Comparison of ENCODE assay signal across 22 cellular contexts in genomic region chr5:60066502-60066901, GRCh38.
A peak's percentile ranks its signal among the peaks of the same experiment; 100 is the strongest.
DNase-seq lines count a peak whose midpoint lies in the region; ATAC-seq and TF ChIP-seq lines count a peak whose summit lies in the region.
"Had no signal": no experiment of that assay in that cellular context is flagged by ENCODE, and none has a peak within 500 bp of the region (broad histone marks: within the 10 kb centered on the region; RNA-seq: fewer than 3 reads in every experiment).

No MANE protein-coding gene starts in this region.

- H3K27me3 ChIP-seq in SJSA1 (replicated peaks) (no peaks in the 10 kb centered on the region), vagina (no peaks in the 10 kb centered on the region)
- H3K27me3 ChIP-seq: BE2C, gastroesophageal sphincter, upper lobe of left lung had no signal

- DNase-seq in HCEC 1CT, result peak; percentile 82
- DNase-seq in SJSA1 (ENCODE audit: low read depth in 1 of 2, low spot score in 2 of 2), result peak in 1 of 2 experiments; percentile 13
- peak; percentile 36 for DNase-seq in dedifferentiated amniotic fluid mesenchymal stem cell (ENCODE audit: extremely low spot score)
- DNase-seq in skeletal muscle cell (ENCODE audit: low read depth), result peak; percentile 21
- DNase-seq in inferior parietal cortex (ENCODE audit: extremely low spot score), result no peak
- no peak for DNase-seq in Ammon's horn (ENCODE audit: low spot score)
- DNase-seq in vagina (ENCODE audit: extremely low spot score in 2 of 2), result no peak
- DNase-seq: activated CD4-positive, CD25-positive, alpha-beta regulatory T cell treated with anti-CD3 and anti-CD28 coated beads, Interleukin-2, amount 50 U/mL, for 72 hours; activated naive CD4-positive, alpha-beta T cell treated with anti-CD3 and anti-CD28 coated beads, Interleukin-2, amount 10 ng/mL, durations not matched to agents 7 days and 5 days; activated T-cell treated with anti-CD3 and anti-CD28 coated beads, Interleukin-2, amount 50 U/mL, for 48 hours; BE2C; Calu3; cortex of kidney; NCI-H187 treated with DMSO at 0.1 percent for 48 hours; NCI-H2227 treated with DMSO at 0.1 percent for 48 hours; NCI-H774; right cardiac atrium; stimulated activated CD4-positive, alpha-beta T cell treated with anti-CD3 and anti-CD28 coated beads, Interleukin-15, amount 100 ng/mL, for 24 hours; upper lobe of left lung had no signal

- TF ChIP-seq POLR2A in vagina (IDR thresholded peaks at IDR 0.05), result no peak

- H3K9me3 ChIP-seq in SJSA1 (replicated peaks), result no peaks in the 10 kb centered on the region
- no peaks in the 10 kb centered on the region for H3K9me3 ChIP-seq in vagina
- H3K9me3 ChIP-seq: BE2C, gastroesophageal sphincter, upper lobe of left lung had no signal

- intact Hi-C loops in vagina (cut with DNase I), result no loop called here

- H3K27ac ChIP-seq in SJSA1 (0 out of 2 replicates have a peak overlapping the region, but pooled peaks have one; percentile 6), vagina (no peak overlapping the region)
- H3K27ac ChIP-seq: gastroesophageal sphincter, upper lobe of left lung had no signal

- TF ChIP-seq CTCF in vagina (IDR thresholded peaks at IDR 0.05), result no peak

- H3K4me3 ChIP-seq in SJSA1, result no peak overlapping the region
- no peak overlapping the region for H3K4me3 ChIP-seq in skeletal muscle cell (ENCODE audit: low read depth, low read length)
- H3K4me3 ChIP-seq in vagina, result no peak overlapping the region
- H3K4me3 ChIP-seq: gastroesophageal sphincter, K562, upper lobe of left lung had no signal

- ATAC-seq in GM21786 (IDR thresholded peaks at IDR 0.05; ENCODE audit: unreplicated experiment), result no peak
- ATAC-seq: gastroesophageal sphincter, K562, right cardiac atrium had no signal

- H3K36me3 ChIP-seq in SJSA1 (no peaks in the 10 kb centered on the region), vagina (no peaks in the 10 kb centered on the region)
- H3K36me3 ChIP-seq: BE2C, gastroesophageal sphincter, upper lobe of left lung had no signal

- H3K4me1 ChIP-seq in SJSA1 (replicated peaks), result peaks cover 6% of the 10 kb centered on the region
- no peaks in the 10 kb centered on the region for H3K4me1 ChIP-seq in vagina
- H3K4me1 ChIP-seq: BE2C, gastroesophageal sphincter, upper lobe of left lung had no signal

Comparison
In these comparisons a context has a peak if more than half of its experiments do, and no peak if none do; other contexts are left out.
1. DNase-seq: peak in HCEC 1CT (single experiment), dedifferentiated amniotic fluid mesenchymal stem cell (single experiment) and skeletal muscle cell (single experiment); none in inferior parietal cortex (single experiment), Ammon's horn (single experiment) and vagina (0 of 2).